Comparison of ENCODE assay signal across 14 cellular contexts in genomic region chr12:64631197-64631596, GRCh38. TPM values are rescaled to one million over a fixed set of nuclear protein-coding genes. Genes with fewer than 3 reads are reported as not detected.
DNase-seq lines count a peak whose midpoint lies in the region; ATAC-seq and TF ChIP-seq lines count a peak whose summit lies in the region.
"Had no signal": no experiment of that assay in that cellular context is flagged by ENCODE, and none has a peak within 500 bp of the region (broad histone marks: within the 10 kb centered on the region; RNA-seq: fewer than 3 reads in every experiment).

No MANE protein-coding gene starts in this region.

- H3K4me3 ChIP-seq in thoracic aorta, result no peak overlapping the region
- H3K4me3 ChIP-seq: transverse colon had no signal

- H3K27me3 ChIP-seq in thoracic aorta (replicated peaks; ENCODE audit: insufficient read depth), result no peaks in the 10 kb centered on the region
- H3K27me3 ChIP-seq: transverse colon had no signal

- peaks cover 13% of the 10 kb centered on the region for H3K9me3 Mint-ChIP-seq in activated naive CD4-positive, alpha-beta T cell treated with anti-CD3 and anti-CD28 coated beads for 36 hours
- H3K9me3 Mint-ChIP-seq in activated naive CD4-positive, alpha-beta T cell treated with anti-CD3 and anti-CD28 coated beads, Interleukin-2, amount 50 U/mL, for 72 hours, result peaks cover 8 to 21% of the 10 kb centered on the region in 2 donors

- peak; percentile 49 for DNase-seq in activated naive CD4-positive, alpha-beta T cell treated with anti-CD3 and anti-CD28 coated beads for 36 hours
- no peak for DNase-seq in activated naive CD4-positive, alpha-beta T cell treated with anti-CD3 and anti-CD28 coated beads, Interleukin-2, amount 50 U/mL, for 16 hours
- no peak for DNase-seq in activated naive CD4-positive, alpha-beta T cell treated with anti-CD3 and anti-CD28 coated beads, Interleukin-2, amount 50 U/mL, for 72 hours (ENCODE audit: low spot score in 2 of 2)
- no peak for DNase-seq in thoracic aorta (ENCODE audit: low spot score)
- DNase-seq in activated effector memory CD4-positive, alpha-beta T cell treated with Interleukin-2 at 50 U/mL for 16 hours, result no peak
- DNase-seq: MV-4-11, NCI-H510A treated with DMSO at 0.1 percent for 48 hours, transverse colon had no signal

- TF ChIP-seq CTCF in thoracic aorta (IDR thresholded peaks at IDR 0.05), result no peak

- peak overlapping the region; percentile 57 to 80 for H3K27ac ChIP-seq in thoracic aorta
- H3K27ac ChIP-seq: transverse colon had no signal

- H3K36me3 ChIP-seq in thoracic aorta, result peaks cover 4% of the 10 kb centered on the region
- H3K36me3 ChIP-seq: transverse colon had no signal

- no peaks in the 10 kb centered on the region for H3K27me3 Mint-ChIP-seq in activated naive CD4-positive, alpha-beta T cell treated with anti-CD3 and anti-CD28 coated beads for 36 hours (ENCODE audit: low read depth)

- ATAC-seq in HG02759 (IDR thresholded peaks at IDR 0.05; ENCODE audit: unreplicated experiment), result peak; percentile 51
- peak; percentile 59 to 63 for ATAC-seq in activated naive CD4-positive, alpha-beta T cell treated with anti-CD3 and anti-CD28 coated beads, Interleukin-2, amount 50 U/mL, for 72 hours
- ATAC-seq in thoracic aorta (ENCODE audit: insufficient number of reproducible peaks, low FRiP score, low read depth), result no peak
- ATAC-seq in GM21381 (IDR thresholded peaks at IDR 0.05; ENCODE audit: unreplicated experiment), result no peak
- ATAC-seq in GM18519 (IDR thresholded peaks at IDR 0.05; ENCODE audit: low FRiP score, unreplicated experiment), result no peak
- ATAC-seq: HCT116, Right ventricle myocardium inferior, sciatic nerve had no signal

- peaks cover 33% of the 10 kb centered on the region for H3K36me3 Mint-ChIP-seq in activated naive CD4-positive, alpha-beta T cell treated with anti-CD3 and anti-CD28 coated beads for 36 hours (ENCODE audit: low read depth)
- peaks cover 28 to 41% of the 10 kb centered on the region in 2 donors for H3K36me3 Mint-ChIP-seq in activated naive CD4-positive, alpha-beta T cell treated with anti-CD3 and anti-CD28 coated beads, Interleukin-2, amount 50 U/mL, for 72 hours

- peak overlapping the region; percentile 67 for H3K27ac Mint-ChIP-seq in activated naive CD4-positive, alpha-beta T cell treated with anti-CD3 and anti-CD28 coated beads for 36 hours
- H3K27ac Mint-ChIP-seq in activated naive CD4-positive, alpha-beta T cell treated with anti-CD3 and anti-CD28 coated beads, Interleukin-2, amount 50 U/mL, for 72 hours, result peak overlapping the region; percentile 37 to 70

- H3K4me1 ChIP-seq in thoracic aorta (ENCODE audit: control insufficient read depth in 1 of 2, low read depth in 2 of 2), result peaks cover 63 to 99% of the 10 kb centered on the region in 2 donors

- no peaks in the 10 kb centered on the region for H3K9me3 ChIP-seq in thoracic aorta
- H3K9me3 ChIP-seq: transverse colon had no signal

- peaks cover 78% of the 10 kb centered on the region for H3K4me1 Mint-ChIP-seq in activated naive CD4-positive, alpha-beta T cell treated with anti-CD3 and anti-CD28 coated beads for 36 hours (ENCODE audit: low read depth)

- no peak overlapping the region for H3K4me3 Mint-ChIP-seq in activated naive CD4-positive, alpha-beta T cell treated with anti-CD3 and anti-CD28 coated beads for 36 hours

- CTCF ChIA-PET in activated naive CD4-positive, alpha-beta T cell treated with anti-CD3 and anti-CD28 coated beads for 36 hours (lab: Charles Lee), result no interaction called here

- intact Hi-C loops in activated naive CD4-positive, alpha-beta T cell treated with anti-CD3 and anti-CD28 coated beads for 36 hours (cut with micrococcal nuclease), result no loop called here

RNA-seq across cellular contexts. Expression of gene RASSF3, which starts 20.9 kb away (rescaled TPM):
- total RNA-seq in activated naive CD4-positive, alpha-beta T cell treated with anti-CD3 and anti-CD28 coated beads for 36 hours, result 10 to 100 TPM; 39.4 to 43.8 TPM
- total RNA-seq in activated naive CD4-positive, alpha-beta T cell treated with anti-CD3 and anti-CD28 coated beads, Interleukin-2, amount 50 U/mL, for 72 hours, result 10 to 100 TPM; 23.4 to 36.0 TPM
- total RNA-seq in thoracic aorta, result 100 to 1,000 TPM; 126 to 149 TPM

Comparison
In these comparisons a context has a peak if more than half of its experiments do, and no peak if none do; other contexts are left out.
1. ATAC-seq: peak in HG02759 (single experiment) and activated naive CD4-positive, alpha-beta T cell treated with anti-CD3 and anti-CD28 coated beads, Interleukin-2, amount 50 U/mL, for 72 hours (2 of 2); none in thoracic aorta (single experiment), GM21381 (single experiment) and GM18519 (single experiment).